Comparison of ENCODE assay signal across 12 cellular contexts in the genomic region with DNA sequence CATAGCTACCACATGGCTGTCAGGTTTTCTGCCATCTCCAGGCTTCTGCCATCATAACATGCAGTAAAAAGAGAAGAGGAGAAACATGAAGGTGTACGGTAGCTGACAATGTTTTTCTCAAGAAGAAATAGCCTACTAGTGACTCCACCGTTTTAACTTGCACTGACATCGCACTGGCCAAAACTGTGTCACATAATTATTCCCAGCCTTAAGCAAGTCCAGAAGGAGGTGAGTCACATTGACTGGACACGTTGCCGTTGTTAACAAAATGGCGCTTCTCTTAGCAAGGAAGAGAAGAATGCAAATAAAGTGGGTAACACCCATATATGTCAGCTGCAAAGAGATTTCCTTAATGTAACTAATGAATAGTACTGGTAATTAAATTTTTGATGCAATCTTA.
"Had no signal": no experiment of that assay in that cellular context is flagged by ENCODE, and none has a peak within 500 bp of the region (broad histone marks: within the 10 kb centered on the region; RNA-seq: fewer than 3 reads in every experiment).

No MANE protein-coding gene starts in this region.

- H3K4me3 ChIP-seq: colonic mucosa, left lung, skin epidermis, testis had no signal

- ATAC-seq: activated T-cell treated with anti-CD3 and anti-CD28 coated beads, Interleukin-2, amount 50 U/mL, for 72 hours; left lung; natural killer cell; stimulated activated naive CD8-positive, alpha-beta T cell treated with anti-CD3 and anti-CD28 coated beads, Interleukin-15, amount 100 ng/mL, for 72 hours had no signal

- H3K27me3 ChIP-seq: colonic mucosa, left lung, testis had no signal

- H3K27ac ChIP-seq: colonic mucosa, left lung, skin epidermis, testis had no signal

- FAIRE-seq: islet of Langerhans, urothelium cell line had no signal

- H3K4me1 ChIP-seq: colonic mucosa, left lung, testis had no signal

- H3K36me3 ChIP-seq: colonic mucosa, left lung had no signal

- DNase-seq: activated CD4-positive, alpha-beta memory T cell treated with anti-CD3 and anti-CD28 coated beads for 36 hours; activated T-cell treated with anti-CD3 and anti-CD28 coated beads, Interleukin-2, amount 50 U/mL, for 72 hours; colonic mucosa; left lung; natural killer cell; posterior cingulate gyrus; stimulated activated CD4-positive, alpha-beta T cell treated with anti-CD3 and anti-CD28 coated beads, Interleukin-4, amount 100 ng/mL, for 4 hours; stimulated activated naive CD8-positive, alpha-beta T cell treated with anti-CD3 and anti-CD28 coated beads, Interleukin-15, amount 100 ng/mL, for 72 hours; testis had no signal

- H3K9me3 ChIP-seq: colonic mucosa, testis had no signal
